22 cellular contexts compared by ENCODE assay signal in the genomic region with DNA sequence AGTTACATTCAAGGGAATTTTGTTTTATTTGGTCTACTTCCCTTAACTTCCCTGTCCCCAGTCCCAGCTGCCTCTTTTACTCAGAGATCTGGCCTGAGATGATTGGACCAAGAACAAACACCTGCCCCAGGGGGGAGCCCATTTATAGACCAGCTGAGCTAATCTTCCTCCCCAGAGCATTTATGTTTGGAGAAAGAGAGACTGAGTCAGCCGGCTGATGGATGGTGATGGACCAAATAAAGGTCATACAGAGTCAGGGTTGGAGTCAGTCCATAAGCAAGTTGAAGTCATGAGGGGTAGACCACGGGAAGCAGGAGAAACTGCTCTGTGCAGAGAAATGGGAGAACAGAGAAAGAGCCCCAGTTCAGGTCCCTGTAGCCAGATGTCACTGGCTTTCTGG.
"Had no signal": no experiment of that assay in that cellular context is flagged by ENCODE, and none has a peak within 500 bp of the region (broad histone marks: within the 10 kb centered on the region; RNA-seq: fewer than 3 reads in every experiment).

No MANE protein-coding gene starts in this region.

- H3K27ac ChIP-seq: colonic mucosa, epithelial cell of prostate, gastrocnemius medialis, neural progenitor cell, prostate gland, right atrium auricular region, stomach, testis, tibial artery had no signal

- H3K4me1 ChIP-seq: colonic mucosa, gastrocnemius medialis, prostate gland, right atrium auricular region, testis, tibial artery had no signal

- H3K4me3 ChIP-seq: colonic mucosa, gastrocnemius medialis, mucosa of descending colon, neural progenitor cell, prostate gland, right atrium auricular region, stomach, testis, tibial artery had no signal

- H3K9me3 ChIP-seq: colonic mucosa, gastrocnemius medialis, mucosa of descending colon, prostate gland, right atrium auricular region, stomach, testis, tibial artery had no signal

- H3K27me3 ChIP-seq: colonic mucosa, right atrium auricular region, testis had no signal

- H3K36me3 ChIP-seq: colonic mucosa, gastrocnemius medialis, neural progenitor cell, prostate gland, right atrium auricular region, stomach, tibial artery had no signal

- ATAC-seq: esophagus mucosa; gastrocnemius medialis; mucosa of descending colon; naive thymus-derived CD4-positive, alpha-beta T cell; sciatic nerve; stimulated activated effector memory CD8-positive, alpha-beta T cell treated with anti-CD3 and anti-CD28 coated beads, Interleukin-12 subunit alpha, Interleukin-12 subunit beta, amount 100 ng/mL, for 72 hours had no signal

- DNase-seq: colonic mucosa; effector CD8-positive, alpha-beta T cell; endodermal cell; foreskin fibroblast; gastrocnemius medialis; mesenchymal stem cell; mucosa of descending colon; naive thymus-derived CD4-positive, alpha-beta T cell; stimulated activated CD4-positive, alpha-beta T cell treated with anti-CD3 and anti-CD28 coated beads, Interleukin-2, amount 100 ng/mL, for 24 hours; stimulated activated CD4-positive, alpha-beta T cell treated with anti-CD3 and anti-CD28 coated beads, Interleukin-4, amount 100 ng/mL, for 24 hours; stimulated activated naive CD4-positive, alpha-beta T cell treated with Interleukin-2 at 50 U/mL for 16 hours; stomach; substantia nigra; testis; tibial artery had no signal
